ENCODE assay signal across 32 cellular contexts in genomic region chr20:17453592-17453991, GRCh38.
"Had no signal": no experiment of that assay in that cellular context is flagged by ENCODE, and none has a peak within 500 bp of the region (broad histone marks: within the 10 kb centered on the region; RNA-seq: fewer than 3 reads in every experiment).

No MANE protein-coding gene starts in this region.

- H3K36me3 Mint-ChIP-seq: activated naive CD8-positive, alpha-beta T cell treated with anti-CD3 and anti-CD28 coated beads for 36 hours had no signal

- H3K9me3 ChIP-seq: Peyer's patch, SJSA1, SK-N-SH had no signal

- H3K36me3 ChIP-seq: brain microvascular endothelial cell, Peyer's patch, SJSA1 had no signal

- H3K4me2 ChIP-seq: SK-N-SH had no signal

- H3K27me3 ChIP-seq: brain microvascular endothelial cell, Peyer's patch had no signal

- DNase-seq: activated B cell treated with CpG ODN at 0.5 μM for 24 hours; activated CD4-positive, alpha-beta T cell treated with anti-CD3 and anti-CD28 coated beads for 4 hours; activated CD4-positive, alpha-beta T cell treated with anti-CD3 and anti-CD28 coated beads, Interleukin-2, amount 50 U/mL, for 1 hour; activated CD4-positive, CD25-positive, alpha-beta regulatory T cell treated with anti-CD3 and anti-CD28 coated beads, Interleukin-2, amount 50 U/mL, for 72 hours; activated CD8-positive, alpha-beta memory T cell treated with anti-CD3 and anti-CD28 coated beads, Interleukin-2, amount 50 U/mL, for 4 hours; activated CD8-positive, alpha-beta T cell treated with anti-CD3 and anti-CD28 coated beads, Interleukin-2, amount 10 ng/mL, durations not matched to agents 7 days and 5 days; activated gamma-delta T cell treated with Interleukin-2 at 50 U/mL for 16 hours; activated naive CD4-positive, alpha-beta T cell treated with anti-CD3 and anti-CD28 coated beads, Interleukin-2, amount 50 U/mL, for 16 hours; activated naive CD8-positive, alpha-beta T cell treated with anti-CD3 and anti-CD28 coated beads for 36 hours; activated T-cell treated with anti-CD3 and anti-CD28 coated beads for 4 hours; activated T-cell treated with anti-CD3 and anti-CD28 coated beads, Interleukin-2, amount 50 U/mL, for 4 hours; amniotic stem cell; aorta; brain microvascular endothelial cell; central memory CD4-positive, alpha-beta T cell; Karpas-422; NCI-H1105 treated with DMSO at 0.1 percent for 48 hours; NCI-H1436; NCI-H1694; NCI-H1930; NCI-H2081 treated with DMSO at 0.1 percent for 48 hours; NCI-H226; NCI-H524 treated with DMSO at 0.1 percent for 48 hours; PC-3; Peyer's patch; RPMI8226; SHP77 treated with DMSO at 0.1 percent for 48 hours; SK-N-SH; T-helper 17 cell had no signal

- H3K9ac ChIP-seq: SK-N-SH had no signal

- H3K4me3 Mint-ChIP-seq: activated B cell treated with CpG ODN at 0.5 μM for 24 hours; activated CD8-positive, alpha-beta T cell treated with anti-CD3 and anti-CD28 coated beads, Interleukin-2, amount 10 ng/mL, durations not matched to agents 7 days and 5 days; activated naive CD8-positive, alpha-beta T cell treated with anti-CD3 and anti-CD28 coated beads for 36 hours; activated T-cell treated with anti-CD3 and anti-CD28 coated beads, Interleukin-2, amount 50 U/mL, for 4 hours; activated T-helper 1 cell treated with anti-CD3 and anti-CD28 coated beads, Interleukin-12 subunit alpha, Interleukin-12 subunit beta, Interleukin-2, Interleukin-4 antibody, amounts not matched to agents 30 ng/mL and 10 ng/mL and 1 ng/mL, durations not matched to agents 14 hours and 24 hours and 36 hours; T-helper 17 cell had no signal

- H3K4me1 Mint-ChIP-seq: activated B cell treated with CpG ODN at 0.5 μM for 24 hours; activated naive CD8-positive, alpha-beta T cell treated with anti-CD3 and anti-CD28 coated beads for 36 hours; T-helper 17 cell had no signal

- H3K27ac Mint-ChIP-seq: activated B cell treated with CpG ODN at 0.5 μM for 24 hours; activated CD8-positive, alpha-beta T cell treated with anti-CD3 and anti-CD28 coated beads, Interleukin-2, amount 10 ng/mL, durations not matched to agents 7 days and 5 days; activated naive CD8-positive, alpha-beta T cell treated with anti-CD3 and anti-CD28 coated beads for 36 hours; activated T-helper 1 cell treated with anti-CD3 and anti-CD28 coated beads, Interleukin-12 subunit alpha, Interleukin-12 subunit beta, Interleukin-2, Interleukin-4 antibody, amounts not matched to agents 30 ng/mL and 10 ng/mL and 1 ng/mL, durations not matched to agents 14 hours and 24 hours and 36 hours; T-helper 17 cell had no signal

- H3K4me3 ChIP-seq: Peyer's patch, SJSA1 had no signal

- H3K4me1 ChIP-seq: Peyer's patch, SJSA1 had no signal

- H3K27ac ChIP-seq: brain microvascular endothelial cell, Peyer's patch, SJSA1, VCaP had no signal

- H3K9me3 Mint-ChIP-seq: activated B cell treated with CpG ODN at 0.5 μM for 24 hours; activated naive CD8-positive, alpha-beta T cell treated with anti-CD3 and anti-CD28 coated beads for 36 hours; activated T-cell treated with anti-CD3 and anti-CD28 coated beads, Interleukin-2, amount 50 U/mL, for 4 hours; activated T-helper 1 cell treated with anti-CD3 and anti-CD28 coated beads, Interleukin-12 subunit alpha, Interleukin-12 subunit beta, Interleukin-2, Interleukin-4 antibody, amounts not matched to agents 30 ng/mL and 10 ng/mL and 1 ng/mL, durations not matched to agents 14 hours and 24 hours and 36 hours had no signal
